In the genomic region with DNA sequence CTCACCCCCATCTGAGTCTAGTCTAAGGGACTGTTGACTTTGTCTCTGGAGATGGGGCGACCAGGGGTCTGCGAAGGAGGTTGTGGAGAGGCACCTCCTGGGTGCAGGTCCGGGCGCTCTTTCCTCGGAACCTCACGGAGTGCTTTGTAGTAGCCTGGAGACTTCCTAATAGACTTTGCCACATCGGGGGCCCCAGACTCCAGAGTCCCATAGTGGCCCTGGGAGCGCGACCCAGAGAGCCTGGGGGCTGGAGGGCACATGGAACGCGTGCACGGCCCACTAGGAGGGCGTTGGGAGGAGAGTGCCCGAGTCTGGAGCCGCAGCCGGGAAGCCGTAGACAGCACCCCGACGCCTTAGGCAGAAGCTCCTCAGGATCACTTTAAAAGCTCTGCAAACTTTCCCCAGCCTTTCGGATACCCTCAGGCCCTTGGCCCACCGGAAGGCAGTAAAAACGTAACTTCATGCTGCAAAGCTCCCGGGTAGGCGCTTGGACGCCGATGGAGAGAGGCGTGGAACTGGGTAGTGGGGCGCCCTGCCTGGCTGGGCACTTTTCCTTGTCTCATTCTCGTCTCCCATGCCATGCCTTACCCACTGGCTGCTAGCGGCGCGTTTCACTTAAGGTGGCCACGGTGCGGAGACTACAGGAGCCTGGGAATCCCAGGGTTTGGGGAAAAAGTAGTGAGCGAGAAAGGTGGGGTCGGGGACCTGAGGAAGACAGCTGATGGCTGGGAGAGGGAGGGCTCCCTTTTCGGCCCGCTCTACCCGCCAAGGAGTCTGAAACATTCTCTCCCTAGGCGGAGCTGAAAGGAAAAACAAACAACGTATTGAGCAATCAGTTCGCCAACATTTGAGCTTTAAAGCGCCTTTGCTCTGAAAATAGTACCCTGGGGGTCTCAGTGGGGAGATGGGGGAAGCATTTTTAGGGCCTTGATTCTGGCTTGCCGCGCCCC, we compare ENCODE assay signal across 10 cellular contexts.
A peak's percentile ranks its signal among the peaks of the same experiment; 100 is the strongest.
DNase-seq lines count a peak whose midpoint lies in the region; ATAC-seq and TF ChIP-seq lines count a peak whose summit lies in the region.
"Had no signal": no experiment of that assay in that cellular context is flagged by ENCODE, and none has a peak within 500 bp of the region (broad histone marks: within the 10 kb centered on the region; RNA-seq: fewer than 3 reads in every experiment).

No MANE protein-coding gene starts in this region.

- no peak overlapping the region for H3K4me2 ChIP-seq in Karpas-422 (ENCODE audit: low read depth, low read length, poor library complexity, severe bottlenecking)
- H3K4me2 ChIP-seq: BLaER1 had no signal

- no peaks in the 10 kb centered on the region for H3K9me2 ChIP-seq in Karpas-422 (replicated peaks; ENCODE audit: insufficient read depth, low read length)

- no peaks in the 10 kb centered on the region for H3K9me3 Mint-ChIP-seq in activated T-cell treated with anti-CD3 and anti-CD28 coated beads, Interleukin-2, amount 50 U/mL, for 72 hours
- H3K9me3 Mint-ChIP-seq: activated T-cell treated with anti-CD3 and anti-CD28 coated beads, Interleukin-2, amount 50 U/mL, for 4 hours had no signal

- no peak overlapping the region for H3K27ac Mint-ChIP-seq in activated T-cell treated with anti-CD3 and anti-CD28 coated beads, Interleukin-2, amount 50 U/mL, for 72 hours

- H3K27me3 ChIP-seq in ectodermal cell (ENCODE audit: control insufficient read depth, insufficient read depth, low read length, poor library complexity, severe bottlenecking) (peaks cover 61% of the 10 kb centered on the region), vagina (no peaks in the 10 kb centered on the region), SJCRH30 (peaks cover 20% of the 10 kb centered on the region), Karpas-422 (ENCODE audit: low read length) (no peaks in the 10 kb centered on the region)

- TF ChIP-seq CTCF in mucosa of descending colon (IDR thresholded peaks at IDR 0.05) (no peak), vagina (IDR thresholded peaks at IDR 0.05) (no peak)

- TF ChIP-seq POLR2A in vagina (IDR thresholded peaks at IDR 0.05): no peak

- H3K4me3 ChIP-seq in ectodermal cell (ENCODE audit: insufficient read depth, low read depth, low read length) (peak overlapping the region; percentile 68), mucosa of descending colon (no peak overlapping the region), vagina (peak overlapping the region; percentile 53 to 80), SJCRH30 (no peak overlapping the region), Karpas-422 (ENCODE audit: low read length) (no peak overlapping the region)
- H3K4me3 ChIP-seq: BLaER1 had no signal

- H3K4me3 Mint-ChIP-seq in activated T-cell treated with anti-CD3 and anti-CD28 coated beads, Interleukin-2, amount 50 U/mL, for 72 hours: peak overlapping the region; percentile 16 to 41
- H3K4me3 Mint-ChIP-seq: activated T-cell treated with anti-CD3 and anti-CD28 coated beads, Interleukin-2, amount 50 U/mL, for 4 hours had no signal

- H3K27me3 Mint-ChIP-seq in activated T-cell treated with anti-CD3 and anti-CD28 coated beads, Interleukin-2, amount 50 U/mL, for 72 hours (ENCODE audit: low read depth): peaks cover 58% of the 10 kb centered on the region

- no peaks in the 10 kb centered on the region for H4K20me1 ChIP-seq in Karpas-422 (ENCODE audit: insufficient read depth, low read depth, low read length)

- intact Hi-C loops in mucosa of descending colon (cut with DNase I, micrococcal nuclease) (loop anchor here (5.0 to 10.0 kb wide), 4 partner anchors 116 to 1078 kb away; a partner anchor contains a TSS), vagina (cut with DNase I) (loop anchor here (2.0 to 5.0 kb wide), 3 partner anchors 116 to 1076 kb away; no protein-coding TSS in a partner anchor)

- H3K9me3 ChIP-seq in ectodermal cell (ENCODE audit: control insufficient read depth, low read length): no peaks in the 10 kb centered on the region
- no peaks in the 10 kb centered on the region for H3K9me3 ChIP-seq in mucosa of descending colon
- no peaks in the 10 kb centered on the region for H3K9me3 ChIP-seq in vagina
- H3K9me3 ChIP-seq in SJCRH30 (replicated peaks): no peaks in the 10 kb centered on the region
- no peaks in the 10 kb centered on the region for H3K9me3 ChIP-seq in Karpas-422 (ENCODE audit: low read length)

- peaks cover 21% of the 10 kb centered on the region for H3K4me1 ChIP-seq in ectodermal cell (ENCODE audit: control insufficient read depth, insufficient read depth, low read length)
- H3K4me1 ChIP-seq in mucosa of descending colon (ENCODE audit: low read depth): peaks cover 12% of the 10 kb centered on the region
- H3K4me1 ChIP-seq in vagina: peaks cover 17% of the 10 kb centered on the region
- no peaks in the 10 kb centered on the region for H3K4me1 ChIP-seq in SJCRH30
- peaks cover 46% of the 10 kb centered on the region for H3K4me1 ChIP-seq in Karpas-422 (ENCODE audit: low read length)
- H3K4me1 ChIP-seq: BLaER1 had no signal

- no peaks in the 10 kb centered on the region for H3K36me3 Mint-ChIP-seq in activated T-cell treated with anti-CD3 and anti-CD28 coated beads, Interleukin-2, amount 50 U/mL, for 72 hours (ENCODE audit: insufficient read depth in 2 of 2)

- DNase-seq in activated T-cell treated with anti-CD3 and anti-CD28 coated beads, Interleukin-2, amount 50 U/mL, for 72 hours: no peak
- no peak for DNase-seq in activated T-cell treated with anti-CD3 and anti-CD28 coated beads for 4 hours
- DNase-seq in mucosa of descending colon: peak in 1 of 3 donors; percentile 27
- no peak for DNase-seq in vagina (ENCODE audit: extremely low spot score in 2 of 2)
- no peak for DNase-seq in SJCRH30
- no peak for DNase-seq in Karpas-422
- DNase-seq: activated T-cell treated with anti-CD3 and anti-CD28 coated beads, Interleukin-2, amount 50 U/mL, for 4 hours had no signal

- no peaks in the 10 kb centered on the region for H3K79me2 ChIP-seq in Karpas-422 (ENCODE audit: low read length)

- H3K4me1 Mint-ChIP-seq in activated T-cell treated with anti-CD3 and anti-CD28 coated beads, Interleukin-2, amount 50 U/mL, for 72 hours (ENCODE audit: low read depth): peaks cover 8% of the 10 kb centered on the region

- no peak for ATAC-seq in activated T-cell treated with anti-CD3 and anti-CD28 coated beads, Interleukin-2, amount 50 U/mL, for 72 hours (replicated peaks in 1 of 2)
- peak; percentile 46 for ATAC-seq in mucosa of descending colon
- no peak; the same call in 1 of the 3 replicates for ATAC-seq in SK-N-SH treated with all-trans-retinoic acid at 6 μM for 48 hours

- no peaks in the 10 kb centered on the region for H3K36me3 ChIP-seq in ectodermal cell (ENCODE audit: control insufficient read depth, insufficient read depth, low read length)
- H3K36me3 ChIP-seq in mucosa of descending colon (ENCODE audit: low read depth): no peaks in the 10 kb centered on the region
- peaks cover 0 to 9% of the 10 kb centered on the region in 2 donors for H3K36me3 ChIP-seq in vagina
- no peaks in the 10 kb centered on the region for H3K36me3 ChIP-seq in SJCRH30
- H3K36me3 ChIP-seq in Karpas-422 (ENCODE audit: insufficient read depth, low read length): no peaks in the 10 kb centered on the region
- H3K36me3 ChIP-seq: BLaER1 had no signal

- H3K27ac ChIP-seq in ectodermal cell (ENCODE audit: insufficient read depth, low read depth, low read length, poor library complexity, severe bottlenecking): peak overlapping the region; percentile 30
- peak overlapping the region; percentile 95 for H3K27ac ChIP-seq in vagina
- no peak overlapping the region for H3K27ac ChIP-seq in SJCRH30
- no peak overlapping the region for H3K27ac ChIP-seq in Karpas-422 (ENCODE audit: low read length)
- H3K27ac ChIP-seq: BLaER1 had no signal

- 0 to 1% methylated on average over 45 of the region's 45 CpGs for WGBS in ectodermal cell, 2 experiments

- H2AFZ ChIP-seq in Karpas-422 (ENCODE audit: low read length): no peak overlapping the region

- H3K9ac ChIP-seq in Karpas-422 (ENCODE audit: low read length): no peak overlapping the region
- H3K9ac ChIP-seq: BLaER1 had no signal

TF ChIP-seq in SK-N-SH treated with all-trans-retinoic acid at 6 μM for 48 hours, 23 proteins besides CTCF, POLR2A, EP300 and RAD21 (continues in another document):
- TF ChIP-seq PPARA (CRISPR knock-in tag; IDR thresholded peaks at IDR 0.05; ENCODE audit: borderline replicate concordance): no peak
- no peak for TF ChIP-seq RARB (CRISPR knock-in tag; IDR thresholded peaks at IDR 0.05)
- TF ChIP-seq ISL1 (CRISPR knock-in tag; IDR thresholded peaks at IDR 0.05): no peak
- TF ChIP-seq GLIS3 (CRISPR knock-in tag; IDR thresholded peaks at IDR 0.05): no peak
- TF ChIP-seq, protein P1, sequence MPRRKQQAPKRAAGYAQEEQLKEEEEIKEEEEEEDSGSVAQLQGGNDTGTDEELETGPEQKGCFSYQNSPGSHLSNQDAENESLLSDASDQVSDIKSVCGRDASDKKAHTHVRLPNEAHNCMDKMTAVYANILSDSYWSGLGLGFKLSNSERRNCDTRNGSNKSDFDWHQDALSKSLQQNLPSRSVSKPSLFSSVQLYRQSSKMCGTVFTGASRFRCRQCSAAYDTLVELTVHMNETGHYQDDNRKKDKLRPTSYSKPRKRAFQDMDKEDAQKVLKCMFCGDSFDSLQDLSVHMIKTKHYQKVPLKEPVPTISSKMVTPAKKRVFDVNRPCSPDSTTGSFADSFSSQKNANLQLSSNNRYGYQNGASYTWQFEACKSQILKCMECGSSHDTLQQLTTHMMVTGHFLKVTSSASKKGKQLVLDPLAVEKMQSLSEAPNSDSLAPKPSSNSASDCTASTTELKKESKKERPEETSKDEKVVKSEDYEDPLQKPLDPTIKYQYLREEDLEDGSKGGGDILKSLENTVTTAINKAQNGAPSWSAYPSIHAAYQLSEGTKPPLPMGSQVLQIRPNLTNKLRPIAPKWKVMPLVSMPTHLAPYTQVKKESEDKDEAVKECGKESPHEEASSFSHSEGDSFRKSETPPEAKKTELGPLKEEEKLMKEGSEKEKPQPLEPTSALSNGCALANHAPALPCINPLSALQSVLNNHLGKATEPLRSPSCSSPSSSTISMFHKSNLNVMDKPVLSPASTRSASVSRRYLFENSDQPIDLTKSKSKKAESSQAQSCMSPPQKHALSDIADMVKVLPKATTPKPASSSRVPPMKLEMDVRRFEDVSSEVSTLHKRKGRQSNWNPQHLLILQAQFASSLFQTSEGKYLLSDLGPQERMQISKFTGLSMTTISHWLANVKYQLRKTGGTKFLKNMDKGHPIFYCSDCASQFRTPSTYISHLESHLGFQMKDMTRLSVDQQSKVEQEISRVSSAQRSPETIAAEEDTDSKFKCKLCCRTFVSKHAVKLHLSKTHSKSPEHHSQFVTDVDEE (CRISPR knock-in tag; IDR thresholded peaks at IDR 0.05): no peak
- no peak for TF ChIP-seq ESRRG (CRISPR knock-in tag; IDR thresholded peaks at IDR 0.05)

Comparison
In these comparisons a context has a peak if more than half of its experiments do, and no peak if none do; other contexts are left out.
1. H3K27ac ChIP-seq: peak in ectodermal cell (single experiment) and vagina (single experiment); none in SJCRH30 (single experiment) and Karpas-422 (single experiment).
2. H3K4me3 ChIP-seq: peak in ectodermal cell (single experiment) and vagina (2 of 2); none in mucosa of descending colon (single experiment), SJCRH30 (single experiment) and Karpas-422 (single experiment).